In genomic region chr2:64975232-64975791, GRCh38 we compare ENCODE assay signal across 10 cellular contexts. TPM values are rescaled to one million over a fixed set of nuclear protein-coding genes. Genes with fewer than 3 reads are reported as not detected.
DNase-seq lines count a peak whose midpoint lies in the region; ATAC-seq and TF ChIP-seq lines count a peak whose summit lies in the region.
"Had no signal": no experiment of that assay in that cellular context is flagged by ENCODE, and none has a peak within 500 bp of the region (broad histone marks: within the 10 kb centered on the region; RNA-seq: fewer than 3 reads in every experiment).

No MANE protein-coding gene starts in this region.

- no peaks in the 10 kb centered on the region for H3K79me2 ChIP-seq in hepatocyte

- 36% methylated on average over 4 of the region's 4 CpGs for WGBS in hepatocyte (ENCODE audit: low lambda C conversion rate, missing lambda C conversion rate)

- in situ Hi-C loops in gastrocnemius medialis (cut with MboI; ENCODE audit: low sequenced_read_pairs in 4 of 4), result no loop called here

- TF ChIP-seq POLR2A in gastrocnemius medialis (IDR thresholded peaks at IDR 0.05), result no peak

- no peak overlapping the region for H3K4me2 ChIP-seq in hepatocyte

- intact Hi-C loops in Right ventricle myocardium superior (cut with DNase I) (no loop called here), gastrocnemius medialis (cut with DNase I; ENCODE audit: low total_unique reads) (loop anchor here (1.0 kb wide), 2 partner anchors 13 to 32 kb away; no protein-coding TSS in a partner anchor)

- peaks cover 49 to 59% of the 10 kb centered on the region in 2 donors for H3K4me1 ChIP-seq in gastrocnemius medialis
- H3K4me1 ChIP-seq in hepatocyte (ENCODE audit: insufficient read depth), result no peaks in the 10 kb centered on the region

- TF ChIP-seq CTCF in gastrocnemius medialis (IDR thresholded peaks at IDR 0.05 in 4 of 5, conservative IDR thresholded peaks at IDR 0.05 in 1 of 5), result no peak
- no peak for TF ChIP-seq CTCF in hepatocyte (IDR thresholded peaks at IDR 0.05; ENCODE audit: poor library complexity)

- no peaks in the 10 kb centered on the region for H3K9me3 ChIP-seq in gastrocnemius medialis
- H3K9me3 ChIP-seq in hepatocyte (ENCODE audit: low read depth), result no peaks in the 10 kb centered on the region

- H3K4me3 ChIP-seq in gastrocnemius medialis (no peak overlapping the region), hepatocyte (no peak overlapping the region)

- DNase-seq in HK-2 (ENCODE audit: unreplicated experiment), result peak; percentile 66
- peak; percentile 31 for DNase-seq in amniotic stem cell (lab: John Stamatoyannopoulos, UW)
- peak; percentile 79 for DNase-seq in Right ventricle myocardium superior
- peak; percentile 79 to 92 for DNase-seq in gastrocnemius medialis
- no peak for DNase-seq in activated CD4-positive, alpha-beta T cell treated with anti-CD3 and anti-CD28 coated beads for 4 hours
- DNase-seq in HuH-7.5 (ENCODE audit: low spot score), result no peak
- no peak for DNase-seq in hepatocyte (ENCODE audit: low spot score)
- DNase-seq: cerebellar nuclear complex, NCI-H187 had no signal

- ATAC-seq in Right ventricle myocardium superior (ENCODE audit: poor library complexity) (peak; percentile 97), gastrocnemius medialis (peak; percentile 92), GM21529 (IDR thresholded peaks at IDR 0.05; ENCODE audit: unreplicated experiment) (no peak)

- H2AFZ ChIP-seq in hepatocyte, result no peak overlapping the region

- no peaks in the 10 kb centered on the region for H3K36me3 ChIP-seq in gastrocnemius medialis
- no peaks in the 10 kb centered on the region for H3K36me3 ChIP-seq in hepatocyte (replicated peaks; ENCODE audit: insufficient read depth, low read depth)

- no peaks in the 10 kb centered on the region for H3K9me2 ChIP-seq in hepatocyte (replicated peaks; ENCODE audit: insufficient read depth)

- peak overlapping the region; percentile 81 to 85 (median 84) for H3K27ac ChIP-seq in gastrocnemius medialis
- H3K27ac ChIP-seq in hepatocyte, result no peak overlapping the region

- no peaks in the 10 kb centered on the region for H4K20me1 ChIP-seq in hepatocyte (ENCODE audit: insufficient read depth, poor library complexity, severe bottlenecking)

- no peaks in the 10 kb centered on the region for H3K27me3 ChIP-seq in gastrocnemius medialis
- no peaks in the 10 kb centered on the region for H3K27me3 ChIP-seq in hepatocyte

RNA-seq across cellular contexts. Expression of gene SLC1A4, which starts 13.9 kb away (rescaled TPM):
- total RNA-seq in Right ventricle myocardium superior (3.5 TPM), gastrocnemius medialis (10 to 100 TPM in 3 of 4 donors, 1 to 10 TPM in 1; 5.4 to 54.1 (median 14.1) TPM), hepatocyte (17.8 and 23.0 TPM in 2 replicates)
- polyA plus RNA-seq in hepatocyte, result 11.8 and 14.2 TPM in 2 replicates

Comparison
In these comparisons a context has a peak if more than half of its experiments do, and no peak if none do; other contexts are left out.
1. DNase-seq: peak in HK-2 (single experiment), amniotic stem cell (single experiment), Right ventricle myocardium superior (single experiment) and gastrocnemius medialis (2 of 2); none in activated CD4-positive, alpha-beta T cell treated with anti-CD3 and anti-CD28 coated beads for 4 hours (0 of 2), HuH-7.5 (single experiment) and hepatocyte (single experiment).